ENCODE assay signal across 25 cellular contexts in the genomic region with DNA sequence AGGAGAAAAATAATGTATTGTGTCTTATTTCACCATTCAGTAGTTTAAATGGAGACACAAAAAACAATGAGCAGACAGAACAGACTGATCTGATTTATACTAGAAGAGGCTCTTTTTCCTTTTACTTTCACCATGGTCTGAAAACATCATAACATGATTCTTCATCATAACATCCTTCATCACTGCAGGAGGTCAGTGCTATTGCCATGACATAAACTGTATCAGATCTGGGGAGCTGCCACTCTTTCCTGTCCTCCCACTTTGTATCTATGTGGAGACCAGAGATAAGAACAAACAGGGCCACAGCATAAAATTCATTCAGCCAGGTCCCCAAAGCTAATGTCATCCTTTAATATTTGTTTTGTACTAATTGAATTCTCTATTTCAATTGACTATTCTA.
"Had no signal": no experiment of that assay in that cellular context is flagged by ENCODE, and none has a peak within 500 bp of the region (broad histone marks: within the 10 kb centered on the region; RNA-seq: fewer than 3 reads in every experiment).

No MANE protein-coding gene starts in this region.

- ATAC-seq: activated CD4-positive, alpha-beta T cell treated with anti-CD3 and anti-CD28 coated beads for 36 hours; activated CD8-positive, alpha-beta memory T cell treated with anti-CD3 and anti-CD28 coated beads, Interleukin-2, amount 10 ng/mL, durations not matched to agents 7 days and 5 days; activated CD8-positive, alpha-beta T cell treated with anti-CD3 and anti-CD28 coated beads, Interleukin-2, amount 10 ng/mL, durations not matched to agents 7 days and 5 days; activated naive CD4-positive, alpha-beta T cell treated with anti-CD3 and anti-CD28 coated beads, Interleukin-2, amount 50 U/mL, for 72 hours; esophagus mucosa; foreskin keratinocyte; gastroesophageal sphincter; heart right ventricle had no signal

- H3K27ac ChIP-seq: ascending aorta, foreskin keratinocyte, gastroesophageal sphincter, heart right ventricle, hepatocyte had no signal

- H3K27me3 ChIP-seq: ascending aorta, foreskin keratinocyte, gastroesophageal sphincter, heart right ventricle, hepatocyte had no signal

- DNase-seq: activated CD4-positive, alpha-beta memory T cell treated with anti-CD3 and anti-CD28 coated beads for 36 hours; activated CD4-positive, alpha-beta T cell treated with anti-CD3 and anti-CD28 coated beads for 36 hours; activated CD4-positive, alpha-beta T cell treated with anti-CD3 and anti-CD28 coated beads, Interleukin-2, amount 10 ng/mL, durations not matched to agents 24 days and 14 days; activated CD4-positive, CD25-positive, alpha-beta regulatory T cell; activated CD4-positive, CD25-positive, alpha-beta regulatory T cell treated with anti-CD3 and anti-CD28 coated beads, Interleukin-2, amount 50 U/mL, for 72 hours; activated CD8-positive, alpha-beta memory T cell treated with anti-CD3 and anti-CD28 coated beads, Interleukin-2, amount 10 ng/mL, durations not matched to agents 7 days and 5 days; activated CD8-positive, alpha-beta memory T cell treated with anti-CD3 and anti-CD28 coated beads, Interleukin-2, amount 50 U/mL, for 4 hours; activated CD8-positive, alpha-beta T cell treated with anti-CD3 and anti-CD28 coated beads, Interleukin-2, amount 10 ng/mL, durations not matched to agents 7 days and 5 days; activated gamma-delta T cell; activated naive CD4-positive, alpha-beta T cell; activated naive CD4-positive, alpha-beta T cell treated with anti-CD3 and anti-CD28 coated beads, Interleukin-2, amount 10 ng/mL, durations not matched to agents 7 days and 5 days; activated naive CD8-positive, alpha-beta T cell treated with anti-CD3 and anti-CD28 coated beads, Interleukin-2, amount 10 ng/mL, durations not matched to agents 7 days and 5 days; activated T-cell treated with anti-CD3 and anti-CD28 coated beads, Interleukin-2, amount 50 U/mL, for 1 hour; activated T-cell treated with anti-CD3 and anti-CD28 coated beads, Interleukin-2, amount 50 U/mL, for 48 hours; cortex of kidney; dermis blood vessel endothelial cell; effector CD8-positive, alpha-beta T cell; foreskin keratinocyte; heart right ventricle; T-helper 2 cell had no signal

- H3K4me3 ChIP-seq: ascending aorta, gastroesophageal sphincter, heart right ventricle, hepatocyte had no signal
